9 cellular contexts compared by ENCODE assay signal in genomic region chr21:38887062-38887686, GRCh38.
"Had no signal": no experiment of that assay in that cellular context is flagged by ENCODE, and none has a peak within 500 bp of the region (broad histone marks: within the 10 kb centered on the region; RNA-seq: fewer than 3 reads in every experiment).

No MANE protein-coding gene starts in this region.

- H3K4me3 ChIP-seq: GM23248, HAP-1 had no signal

- DNase-seq: GM23248, GOT3, H7, HFFc6, KBM-7 had no signal

- H3K36me3 ChIP-seq: HAP-1 had no signal

- ATAC-seq: HepG2 had no signal

- H2AFZ ChIP-seq: GM23248 had no signal

- H3K27ac Mint-ChIP-seq: HFFc6 had no signal

- FAIRE-seq: HepG2 had no signal

- H3K4me2 ChIP-seq: KMS-11 had no signal

- H3K9me3 ChIP-seq: HAP-1 had no signal

- H3K9ac ChIP-seq: GM23248, KMS-11 had no signal

- H3K27ac ChIP-seq: GM23248, HL-60, KMS-11 had no signal

- H3K4me3 Mint-ChIP-seq: HFFc6 had no signal

- H3K4me1 ChIP-seq: HAP-1 had no signal
